In genomic region chr1:211606914-211607751, GRCh38 we compare ENCODE assay signal across 8 cellular contexts. TPM values are rescaled to one million over a fixed set of nuclear protein-coding genes. Genes with fewer than 3 reads are reported as not detected.
DNase-seq lines count a peak whose midpoint lies in the region; ATAC-seq and TF ChIP-seq lines count a peak whose summit lies in the region.

No MANE protein-coding gene starts in this region.

- peak; percentile 43 for DNase-seq in activated naive CD4-positive, alpha-beta T cell treated with anti-CD3 and anti-CD28 coated beads for 36 hours
- DNase-seq in activated naive CD4-positive, alpha-beta T cell (lab: John Stamatoyannopoulos, UW): no peak
- DNase-seq in heart right ventricle (no peak), ureter (ENCODE audit: low spot score) (no peak), NCI-H345 treated with DMSO at 0.1 percent for 48 hours (lab: John Stamatoyannopoulos, UW; ENCODE audit: unreplicated experiment) (no peak)
- no peak for DNase-seq in activated effector memory CD4-positive, alpha-beta T cell treated with anti-CD3 and anti-CD28 coated beads, Interleukin-2, amount 50 U/mL, for 16 hours

- ATAC-seq in HG02943 (IDR thresholded peaks at IDR 0.05; ENCODE audit: low read depth, unreplicated experiment) (peak; percentile 88), heart right ventricle (peak in 6 of 8 donors; percentile 36 to 71 (median 55))

- CTCF ChIA-PET in activated naive CD4-positive, alpha-beta T cell treated with anti-CD3 and anti-CD28 coated beads for 36 hours (lab: Charles Lee): interaction anchor here (0.6 to 1.4 kb wide), 3 partner anchors 28 to 1832 kb away, joined by 3 to 5 read pairs (median 5); partner anchors contain the start of gene SLC30A1

- H3K4me3 ChIP-seq in heart right ventricle: peak overlapping the region in 5 of 10 donors; percentile 9 to 48 (median 22)

- 76 to 79% methylated on average over 12 of the region's 12 CpGs for WGBS in heart right ventricle, 2 donors

- no peaks in the 10 kb centered on the region for H3K27me3 ChIP-seq in heart right ventricle

- no peaks in the 10 kb centered on the region for H3K9me3 ChIP-seq in heart right ventricle

- peak; percentile 33; the same call in 1 of the 2 replicates for TF ChIP-seq POLR2A in Raji (IDR thresholded peaks at IDR 0.05; ENCODE audit: insufficient read depth, low read depth, low read length)

- H3K36me3 Mint-ChIP-seq in activated naive CD4-positive, alpha-beta T cell treated with anti-CD3 and anti-CD28 coated beads for 36 hours (ENCODE audit: low read depth): no peaks in the 10 kb centered on the region

- H3K27me3 Mint-ChIP-seq in activated naive CD4-positive, alpha-beta T cell treated with anti-CD3 and anti-CD28 coated beads for 36 hours (ENCODE audit: low read depth): no peaks in the 10 kb centered on the region

- TF ChIP-seq CTCF in heart right ventricle (IDR thresholded peaks at IDR 0.05): no peak

- peak overlapping the region; percentile 63 for H3K4me3 Mint-ChIP-seq in activated naive CD4-positive, alpha-beta T cell treated with anti-CD3 and anti-CD28 coated beads for 36 hours

- H3K4me1 Mint-ChIP-seq in activated naive CD4-positive, alpha-beta T cell treated with anti-CD3 and anti-CD28 coated beads for 36 hours (ENCODE audit: low read depth): peaks cover 10% of the 10 kb centered on the region

- H3K27ac Mint-ChIP-seq in activated naive CD4-positive, alpha-beta T cell treated with anti-CD3 and anti-CD28 coated beads for 36 hours: peak overlapping the region; percentile 54

- peak overlapping the region in 4 of 10 donors; percentile 4 to 90 (median 44) for H3K27ac ChIP-seq in heart right ventricle

- no peaks in the 10 kb centered on the region for H3K9me3 Mint-ChIP-seq in activated naive CD4-positive, alpha-beta T cell treated with anti-CD3 and anti-CD28 coated beads for 36 hours

- H3K4me1 ChIP-seq in heart right ventricle: peaks cover 0 to 50% (median 10%) of the 10 kb centered on the region in 9 donors

- intact Hi-C loops in activated naive CD4-positive, alpha-beta T cell treated with anti-CD3 and anti-CD28 coated beads for 36 hours (cut with micrococcal nuclease): loop anchor here (2.0 kb wide), 1 partner anchor 26 kb away; no protein-coding TSS in a partner anchor
- intact Hi-C loops in heart right ventricle (cut with DNase I): no loop called here

- no peaks in the 10 kb centered on the region for H3K36me3 ChIP-seq in heart right ventricle

RNA-seq across cellular contexts. Expression of gene SLC30A1, which starts 28.2 kb away (rescaled TPM):
- 1 to 10 TPM; 4.4 to 4.7 TPM for total RNA-seq in activated naive CD4-positive, alpha-beta T cell treated with anti-CD3 and anti-CD28 coated beads for 36 hours
- 10 to 100 TPM in 9 of 10 donors, 1 to 10 TPM in 1; 8.1 to 26.5 (median 16.1) TPM for total RNA-seq in heart right ventricle
- polyA plus RNA-seq in heart right ventricle: 1 to 10 TPM; 1.4 to 4.2 TPM
- total RNA-seq in ureter: 28.9 TPM
